Comparison of ENCODE assay signal across 1 cellular context in the genomic region with DNA sequence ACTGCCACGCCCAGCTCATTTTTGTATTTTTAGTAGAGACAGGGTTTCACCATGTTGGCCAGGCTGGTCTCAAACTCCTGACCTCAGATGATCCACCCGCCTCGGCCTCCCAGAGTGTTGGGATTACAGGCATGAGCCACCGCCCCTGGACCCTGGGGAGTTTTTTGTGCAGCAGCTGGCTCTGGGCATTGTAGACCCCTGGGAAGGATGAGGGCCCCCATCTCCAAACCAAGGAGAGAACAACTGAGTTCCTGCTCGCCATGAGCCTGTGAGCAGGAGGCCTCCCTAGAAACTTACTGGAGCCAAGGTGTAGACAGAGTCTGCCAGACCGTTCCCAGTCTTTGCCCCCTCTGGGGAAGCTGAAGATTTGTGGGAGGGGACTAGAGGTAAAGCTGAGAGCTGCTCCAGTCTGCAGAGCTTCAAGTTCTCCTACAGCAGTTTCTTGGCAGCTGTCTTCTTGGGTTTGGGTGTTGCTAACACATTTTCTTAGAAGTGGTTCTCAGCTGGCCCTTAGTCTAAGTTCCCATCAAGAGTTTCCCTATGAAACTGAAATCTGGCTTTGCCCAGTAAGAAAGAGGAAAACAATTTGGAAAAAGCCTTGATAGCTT.
TF ChIP-seq lines count a peak whose summit lies in the region.

No MANE protein-coding gene starts in this region.

TF ChIP-seq in HepG2, 621 proteins besides CTCF, POLR2A, EP300 and RAD21:
- TF ChIP-seq, protein P1, sequence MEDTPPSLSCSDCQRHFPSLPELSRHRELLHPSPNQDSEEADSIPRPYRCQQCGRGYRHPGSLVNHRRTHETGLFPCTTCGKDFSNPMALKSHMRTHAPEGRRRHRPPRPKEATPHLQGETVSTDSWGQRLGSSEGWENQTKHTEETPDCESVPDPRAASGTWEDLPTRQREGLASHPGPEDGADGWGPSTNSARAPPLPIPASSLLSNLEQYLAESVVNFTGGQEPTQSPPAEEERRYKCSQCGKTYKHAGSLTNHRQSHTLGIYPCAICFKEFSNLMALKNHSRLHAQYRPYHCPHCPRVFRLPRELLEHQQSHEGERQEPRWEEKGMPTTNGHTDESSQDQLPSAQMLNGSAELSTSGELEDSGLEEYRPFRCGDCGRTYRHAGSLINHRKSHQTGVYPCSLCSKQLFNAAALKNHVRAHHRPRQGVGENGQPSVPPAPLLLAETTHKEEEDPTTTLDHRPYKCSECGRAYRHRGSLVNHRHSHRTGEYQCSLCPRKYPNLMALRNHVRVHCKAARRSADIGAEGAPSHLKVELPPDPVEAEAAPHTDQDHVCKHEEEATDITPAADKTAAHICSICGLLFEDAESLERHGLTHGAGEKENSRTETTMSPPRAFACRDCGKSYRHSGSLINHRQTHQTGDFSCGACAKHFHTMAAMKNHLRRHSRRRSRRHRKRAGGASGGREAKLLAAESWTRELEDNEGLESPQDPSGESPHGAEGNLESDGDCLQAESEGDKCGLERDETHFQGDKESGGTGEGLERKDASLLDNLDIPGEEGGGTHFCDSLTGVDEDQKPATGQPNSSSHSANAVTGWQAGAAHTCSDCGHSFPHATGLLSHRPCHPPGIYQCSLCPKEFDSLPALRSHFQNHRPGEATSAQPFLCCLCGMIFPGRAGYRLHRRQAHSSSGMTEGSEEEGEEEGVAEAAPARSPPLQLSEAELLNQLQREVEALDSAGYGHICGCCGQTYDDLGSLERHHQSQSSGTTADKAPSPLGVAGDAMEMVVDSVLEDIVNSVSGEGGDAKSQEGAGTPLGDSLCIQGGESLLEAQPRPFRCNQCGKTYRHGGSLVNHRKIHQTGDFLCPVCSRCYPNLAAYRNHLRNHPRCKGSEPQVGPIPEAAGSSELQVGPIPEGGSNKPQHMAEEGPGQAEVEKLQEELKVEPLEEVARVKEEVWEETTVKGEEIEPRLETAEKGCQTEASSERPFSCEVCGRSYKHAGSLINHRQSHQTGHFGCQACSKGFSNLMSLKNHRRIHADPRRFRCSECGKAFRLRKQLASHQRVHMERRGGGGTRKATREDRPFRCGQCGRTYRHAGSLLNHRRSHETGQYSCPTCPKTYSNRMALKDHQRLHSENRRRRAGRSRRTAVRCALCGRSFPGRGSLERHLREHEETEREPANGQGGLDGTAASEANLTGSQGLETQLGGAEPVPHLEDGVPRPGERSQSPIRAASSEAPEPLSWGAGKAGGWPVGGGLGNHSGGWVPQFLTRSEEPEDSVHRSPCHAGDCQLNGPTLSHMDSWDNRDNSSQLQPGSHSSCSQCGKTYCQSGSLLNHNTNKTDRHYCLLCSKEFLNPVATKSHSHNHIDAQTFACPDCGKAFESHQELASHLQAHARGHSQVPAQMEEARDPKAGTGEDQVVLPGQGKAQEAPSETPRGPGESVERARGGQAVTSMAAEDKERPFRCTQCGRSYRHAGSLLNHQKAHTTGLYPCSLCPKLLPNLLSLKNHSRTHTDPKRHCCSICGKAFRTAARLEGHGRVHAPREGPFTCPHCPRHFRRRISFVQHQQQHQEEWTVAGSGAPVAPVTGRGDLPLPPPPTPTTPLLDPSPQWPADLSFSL (CRISPR knock-in tag; IDR thresholded peaks at IDR 0.05), result no peak
- TF ChIP-seq, protein P2, sequence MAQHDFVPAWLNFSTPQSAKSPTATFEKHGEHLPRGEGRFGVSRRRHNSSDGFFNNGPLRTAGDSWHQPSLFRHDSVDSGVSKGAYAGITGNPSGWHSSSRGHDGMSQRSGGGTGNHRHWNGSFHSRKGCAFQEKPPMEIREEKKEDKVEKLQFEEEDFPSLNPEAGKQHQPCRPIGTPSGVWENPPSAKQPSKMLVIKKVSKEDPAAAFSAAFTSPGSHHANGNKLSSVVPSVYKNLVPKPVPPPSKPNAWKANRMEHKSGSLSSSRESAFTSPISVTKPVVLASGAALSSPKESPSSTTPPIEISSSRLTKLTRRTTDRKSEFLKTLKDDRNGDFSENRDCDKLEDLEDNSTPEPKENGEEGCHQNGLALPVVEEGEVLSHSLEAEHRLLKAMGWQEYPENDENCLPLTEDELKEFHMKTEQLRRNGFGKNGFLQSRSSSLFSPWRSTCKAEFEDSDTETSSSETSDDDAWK (CRISPR knock-in tag; IDR thresholded peaks at IDR 0.05), result no peak
- TF ChIP-seq NCOR1 (IDR thresholded peaks at IDR 0.05; ENCODE audit: borderline replicate concordance, low read length), result no peak
- no peak for TF ChIP-seq REL (CRISPR knock-in tag; conservative IDR thresholded peaks at IDR 0.05)
- TF ChIP-seq FOXO1 (CRISPR knock-in tag; IDR thresholded peaks at IDR 0.05), result no peak
- TF ChIP-seq ZNF724P (CRISPR knock-in tag; IDR thresholded peaks at IDR 0.05; ENCODE audit: borderline replicate concordance), result no peak
- TF ChIP-seq ZKSCAN1 (IDR thresholded peaks at IDR 0.05; ENCODE audit: low read length), result no peak
- no peak for TF ChIP-seq MYC (CRISPR knock-in tag; IDR thresholded peaks at IDR 0.05; ENCODE audit: borderline replicate concordance)
